In the genomic region with DNA sequence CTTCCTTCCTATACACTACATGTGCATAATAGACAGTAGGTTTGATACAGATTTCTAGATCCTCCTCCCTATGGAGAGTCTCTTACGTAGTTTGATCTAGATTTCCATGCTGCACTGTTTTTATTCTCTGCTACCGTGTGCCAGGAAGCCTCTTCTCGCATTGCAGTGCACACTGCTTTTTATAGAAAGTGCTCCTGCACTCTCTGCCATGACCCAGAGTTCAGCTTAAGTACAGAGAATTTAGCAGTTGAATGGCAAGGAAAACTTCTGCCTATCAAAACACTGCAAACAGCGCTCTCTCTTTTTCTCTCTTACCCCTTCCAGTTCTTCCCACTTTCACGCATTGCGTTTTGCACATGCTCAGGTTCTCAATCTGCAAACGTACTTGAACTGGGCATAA, we compare ENCODE assay signal across 1 cellular context.
TF ChIP-seq lines count a peak whose summit lies in the region.

No MANE protein-coding gene starts in this region.

TF ChIP-seq in IMR-90, 13 proteins besides CTCF, POLR2A, EP300 and RAD21 (continued from another document):
- TF ChIP-seq, protein P1, sequence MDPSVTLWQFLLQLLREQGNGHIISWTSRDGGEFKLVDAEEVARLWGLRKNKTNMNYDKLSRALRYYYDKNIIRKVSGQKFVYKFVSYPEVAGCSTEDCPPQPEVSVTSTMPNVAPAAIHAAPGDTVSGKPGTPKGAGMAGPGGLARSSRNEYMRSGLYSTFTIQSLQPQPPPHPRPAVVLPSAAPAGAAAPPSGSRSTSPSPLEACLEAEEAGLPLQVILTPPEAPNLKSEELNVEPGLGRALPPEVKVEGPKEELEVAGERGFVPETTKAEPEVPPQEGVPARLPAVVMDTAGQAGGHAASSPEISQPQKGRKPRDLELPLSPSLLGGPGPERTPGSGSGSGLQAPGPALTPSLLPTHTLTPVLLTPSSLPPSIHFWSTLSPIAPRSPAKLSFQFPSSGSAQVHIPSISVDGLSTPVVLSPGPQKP (IDR thresholded peaks at IDR 0.05; ENCODE audit: borderline replicate concordance, low read depth, low read length): no peak
- TF ChIP-seq SMC3 (IDR thresholded peaks at IDR 0.05; ENCODE audit: low read depth, low read length) (no peak), RCOR1 (IDR thresholded peaks at IDR 0.05; ENCODE audit: insufficient replicate concordance, low read length) (no peak)
